Comparison of ENCODE assay signal across 1 cellular context in genomic region chr18:30358545-30358944, GRCh38.
TF ChIP-seq lines count a peak whose summit lies in the region.

No MANE protein-coding gene starts in this region.

TF ChIP-seq in GM23338, 12 proteins besides CTCF, POLR2A, EP300 and RAD21 (continued from another document):
- no peak for TF ChIP-seq REST (IDR thresholded peaks at IDR 0.05; ENCODE audit: unreplicated experiment)
TF ChIP-seq in GM23338: peak in this region for 0.
